16 cellular contexts compared by ENCODE assay signal in genomic region chr16:24318670-24319069, GRCh38.
DNase-seq lines count a peak whose midpoint lies in the region; ATAC-seq, FAIRE-seq and TF ChIP-seq lines count a peak whose summit lies in the region.
"Had no signal": no experiment of that assay in that cellular context is flagged by ENCODE, and none has a peak within 500 bp of the region (broad histone marks: within the 10 kb centered on the region; RNA-seq: fewer than 3 reads in every experiment).

No MANE protein-coding gene starts in this region.

- H2BK20ac ChIP-seq in H1 (ENCODE audit: low read length) = peak overlapping the region; percentile 97; the same call in 1 of the 2 replicates

- H3K79me1 ChIP-seq in H1 (ENCODE audit: low read depth, low read length) = no peaks in the 10 kb centered on the region

- peak overlapping the region; percentile 97 for H2BK12ac ChIP-seq in H1 (ENCODE audit: low read depth, low read length)

- peak overlapping the region; percentile 81; the same call in 1 of the 2 replicates for H2BK5ac ChIP-seq in H1 (ENCODE audit: low read depth, low read length)

- H2AK5ac ChIP-seq in H1 (ENCODE audit: low read depth, low read length) = 0 out of 2 replicates have a peak overlapping the region, but pooled peaks have one; percentile 92

- FAIRE-seq in H1 (lab: Jason Lieb, UNC) = peak; percentile 96
- FAIRE-seq: GM12878, GM18507 had no signal

- no peak overlapping the region for H3K9ac ChIP-seq in HCT116 (ENCODE audit: low read length)
- H3K9ac ChIP-seq in H1 (replicated peaks in 1 of 4; ENCODE audit: extremely low read depth in 1 of 4, low read depth in 3 of 4, low read length in 3 of 4) = no peak overlapping the region
- H3K9ac ChIP-seq: BLaER1 treated with 17β-estradiol and CSF1 and Interleukin-3, amounts not matched to agents 10 nM and 100 nM; KMS-11 had no signal

- peak overlapping the region; percentile 24 for H3K4ac ChIP-seq in H1 (replicated peaks; ENCODE audit: insufficient read length, low read depth, low read length)

- H3K23ac ChIP-seq in H1 (ENCODE audit: insufficient read length) = no peak overlapping the region

- TF ChIP-seq RAD21 in HCT116 (IDR thresholded peaks at IDR 0.05; ENCODE audit: low read depth) (no peak), H1 (IDR thresholded peaks at IDR 0.05 in 1 of 2, conservative IDR thresholded peaks at IDR 0.05 in 1 of 2; ENCODE audit: low read depth in 2 of 2, low read length in 2 of 2) (peak; percentile 75 to 81)

- 36% methylated on average over 1 of the region's 1 CpG; no CpG with 5 or more reads in 1 of the 2 experiments for WGBS in H1 (ENCODE audit: extremely low coverage in 1 of 2, insufficient coverage in 1 of 2, insufficient read length in 1 of 2, insufficient replicate concordance in 2 of 2, low coverage in 1 of 2, low lambda C conversion rate in 2 of 2, missing lambda C conversion rate in 1 of 2), 2 experiments
- WGBS in right lobe of liver (ENCODE audit: insufficient coverage, low coverage, low lambda C conversion rate, missing lambda C conversion rate) = 21% methylated on average over 1 of the region's 1 CpG

- DNase-seq in GM12865 (ENCODE audit: low read depth) = peak; percentile 7
- no peak for DNase-seq in HCT116 (ENCODE audit: low read depth, low spot score)
- peak; percentile 15 to 60 for DNase-seq in H1 (ENCODE audit: low read depth in 1 of 2, low spot score in 2 of 2)
- no peak for DNase-seq in AG08395 (ENCODE audit: low spot score)
- no peak for DNase-seq in D341Med (ENCODE audit: low spot score)
- no peak for DNase-seq in Ammon's horn (ENCODE audit: low spot score)
- no peak for DNase-seq in right lobe of liver
- DNase-seq: HFFc6, NCI-H1092, NCI-H1694 treated with DMSO at 0.1 percent for 48 hours, NCI-H345 had no signal

- no peaks in the 10 kb centered on the region for H4K20me1 ChIP-seq in HCT116 (ENCODE audit: insufficient read depth)
- no peaks in the 10 kb centered on the region for H4K20me1 ChIP-seq in H1 (replicated peaks in 1 of 2; ENCODE audit: control insufficient read depth in 1 of 2, insufficient read depth in 2 of 2, low read length in 2 of 2)
- H4K20me1 ChIP-seq: BLaER1 treated with 17β-estradiol and CSF1 and Interleukin-3, amounts not matched to agents 10 nM and 100 nM had no signal

- H3K4me1 ChIP-seq in HCT116 (ENCODE audit: control insufficient read depth in 1 of 2, insufficient read depth in 2 of 2, low read length in 2 of 2) (no peaks in the 10 kb centered on the region), H1 (replicated peaks in 1 of 4; ENCODE audit: control insufficient read depth in 3 of 4, insufficient read depth in 4 of 4, low read length in 3 of 4) (peaks cover 0 to 10% (median 3%) of the 10 kb centered on the region in 4 experiments; a peak in 3 of 7 replicates), right lobe of liver (no peaks in the 10 kb centered on the region)
- H3K4me1 ChIP-seq: BLaER1 treated with 17β-estradiol and CSF1 and Interleukin-3, amounts not matched to agents 10 nM and 100 nM; SJSA1 had no signal

- no peak overlapping the region for H4K91ac ChIP-seq in H1 (replicated peaks; ENCODE audit: insufficient read length, low read length)

- H3K23me2 ChIP-seq in H1 (ENCODE audit: low read depth, low read length) = no peaks in the 10 kb centered on the region

- no peaks in the 10 kb centered on the region for H3K9me2 ChIP-seq in HCT116 (ENCODE audit: insufficient read depth)

- H3K9me3 ChIP-seq in HCT116 (ENCODE audit: control insufficient read depth in 1 of 2, insufficient read depth in 1 of 2, low read depth in 1 of 2, low read length in 2 of 2) = no peaks in the 10 kb centered on the region
- H3K9me3 ChIP-seq in H1 (ENCODE audit: insufficient read depth in 2 of 2, low read depth in 1 of 2, low read length in 1 of 2) = no peaks in the 10 kb centered on the region
- H3K9me3 ChIP-seq in right lobe of liver = no peaks in the 10 kb centered on the region
- H3K9me3 ChIP-seq: BLaER1 treated with 17β-estradiol and CSF1 and Interleukin-3, amounts not matched to agents 10 nM and 100 nM; SJSA1 had no signal

- no TSS peak for BruUV-seq in HCT116 (replicated peaks; lab: Mats Ljungman, UMichigan)

- no peak overlapping the region for H4K8ac ChIP-seq in H1 (ENCODE audit: extremely low read depth, insufficient read depth, low read length)

- RAD21 ChIA-PET in HCT116 (lab: Charles Lee; ENCODE audit: low non-redundant PET in 1 of 2, low total read pairs in 2 of 2, uncharacterized antibody in 2 of 2, unreplicated experiment in 2 of 2) = no interaction called here

- H3K18ac ChIP-seq in H1 (ENCODE audit: extremely low read depth, low read length) = no peak overlapping the region

- TF ChIP-seq EP300 in H1 (IDR thresholded peaks at IDR 0.05; ENCODE audit: borderline replicate concordance in 1 of 2, low read depth in 2 of 2, low read length in 2 of 2) = no peak

- no peaks in the 10 kb centered on the region for H3K36me3 ChIP-seq in HCT116 (ENCODE audit: control insufficient read depth in 1 of 2, insufficient read depth in 2 of 2, low read length in 2 of 2)
- H3K36me3 ChIP-seq in H1 (ENCODE audit: control insufficient read depth in 2 of 4, insufficient read depth in 4 of 4, low read length in 3 of 4) = no peaks in the 10 kb centered on the region
- H3K36me3 ChIP-seq in right lobe of liver = no peaks in the 10 kb centered on the region
- H3K36me3 ChIP-seq: BLaER1 treated with 17β-estradiol and CSF1 and Interleukin-3, amounts not matched to agents 10 nM and 100 nM; SJSA1 had no signal

- H3K27me3 ChIP-seq in HCT116 (ENCODE audit: insufficient read depth, low read length) = peaks cover 66% of the 10 kb centered on the region
- no peaks in the 10 kb centered on the region for H3K27me3 ChIP-seq in H1 (replicated peaks in 1 of 4; ENCODE audit: control insufficient read depth in 3 of 4, extremely low read depth in 1 of 4, insufficient read depth in 3 of 4, low read length in 3 of 4)
- no peaks in the 10 kb centered on the region for H3K27me3 ChIP-seq in right lobe of liver
- H3K27me3 ChIP-seq: BLaER1 treated with 17β-estradiol and CSF1 and Interleukin-3, amounts not matched to agents 10 nM and 100 nM; SJSA1 had no signal

- TF ChIP-seq CTCF in GM12865 (IDR thresholded peaks at IDR 0.05; ENCODE audit: insufficient read depth, low read depth, low read length, missing control alignments) (peak; percentile 7), HCT116 (IDR thresholded peaks at IDR 0.05 in 2 of 3, conservative IDR thresholded peaks at IDR 0.05 in 1 of 3; ENCODE audit: borderline replicate concordance in 1 of 3, insufficient read depth in 1 of 3, low read depth in 2 of 3, low read length in 2 of 3) (0 out of 6 replicates have a peak, but pooled peaks of 2 of the 3 experiments have one; percentile 7 to 12), H1 (IDR thresholded peaks at IDR 0.05; ENCODE audit: control extremely low read depth in 1 of 3, insufficient read depth in 1 of 3, low read depth in 1 of 3, low read length in 3 of 3) (peak; percentile 67 to 85 (median 75)), right lobe of liver (IDR thresholded peaks at IDR 0.05) (no peak)

- ATAC-seq in HCT116 (no peak), right lobe of liver (no peak)
- ATAC-seq: GM12878 had no signal

- POLR2A ChIA-PET in HCT116 (lab: Charles Lee) = no interaction called here
- POLR2A ChIA-PET in H1 (lab: Charles Lee; ENCODE audit: partially characterized antibody) = no interaction called here

- no peak overlapping the region for H2BK15ac ChIP-seq in H1 (ENCODE audit: low read length)

- no peak overlapping the region for H2BK120ac ChIP-seq in H1 (replicated peaks; ENCODE audit: low read depth, low read length)

- H3K79me2 ChIP-seq in HCT116 (ENCODE audit: insufficient read depth, low read length) = no peaks in the 10 kb centered on the region
- no peaks in the 10 kb centered on the region for H3K79me2 ChIP-seq in H1 (ENCODE audit: control insufficient read depth in 1 of 2, insufficient read depth in 2 of 2, low read length in 2 of 2)

- CTCF ChIA-PET in HCT116 (lab: Charles Lee) = no interaction called here
- CTCF ChIA-PET in H1 (lab: Charles Lee; ENCODE audit: partially characterized antibody) = interaction anchor here (0.6 to 2.1 kb wide), 20 partner anchors 9 to 274 kb away, joined by 3 to 12 read pairs (median 4); partner anchors contain the start of gene CACNG3

- H3K14ac ChIP-seq in H1 (ENCODE audit: insufficient read length) = no peak overlapping the region

- H2AFZ ChIP-seq in HCT116 (ENCODE audit: low read depth, low read length, poor library complexity, severe bottlenecking) = no peak overlapping the region
- H2AFZ ChIP-seq in H1 (ENCODE audit: low read length) = no peak overlapping the region

- H3K27ac ChIP-seq in HCT116 (ENCODE audit: low read depth, low read length) (no peak overlapping the region), H1 (ENCODE audit: low read depth, low read length) (no peak overlapping the region), right lobe of liver (no peak overlapping the region)
- H3K27ac ChIP-seq: BLaER1 treated with 17β-estradiol and CSF1 and Interleukin-3, amounts not matched to agents 10 nM and 100 nM; KMS-11; SJSA1 had no signal

- H4K5ac ChIP-seq in H1 (ENCODE audit: insufficient read length, low read depth, low read length) = no peak overlapping the region

- intact Hi-C loops in HCT116 (cut with micrococcal nuclease) = no loop called here
- intact Hi-C loops in right lobe of liver (cut with DNase I) = no loop called here

- H3K4me3 ChIP-seq in GM12865 (ENCODE audit: low read depth, low read length) (no peak overlapping the region), HCT116 (replicated peaks in 1 of 2; ENCODE audit: low read depth in 1 of 2, low read length in 2 of 2) (no peak overlapping the region), H1 (ENCODE audit: extremely low read depth in 1 of 4, insufficient read depth in 2 of 4, low read depth in 3 of 4, low read length in 4 of 4) (no peak overlapping the region), right lobe of liver (no peak overlapping the region)
- H3K4me3 ChIP-seq: BLaER1 treated with 17β-estradiol and CSF1 and Interleukin-3, amounts not matched to agents 10 nM and 100 nM; GM12878; SJSA1 had no signal

- H3K56ac ChIP-seq in H1 (replicated peaks; ENCODE audit: insufficient read length, low read depth, low read length) = no peak overlapping the region

- no peak for TF ChIP-seq POLR2A in HCT116 (IDR thresholded peaks at IDR 0.05; ENCODE audit: borderline replicate concordance, extremely low read depth, insufficient read depth, insufficient read length)
- no peak for TF ChIP-seq POLR2A in H1 (IDR thresholded peaks at IDR 0.05; ENCODE audit: control extremely low read depth in 1 of 2, low read depth in 2 of 2, low read length in 2 of 2)
- no peak for TF ChIP-seq POLR2A in right lobe of liver (IDR thresholded peaks at IDR 0.05)

- H3K4me2 ChIP-seq in HCT116 (ENCODE audit: low read length) = no peak overlapping the region
- no peak overlapping the region for H3K4me2 ChIP-seq in H1 (ENCODE audit: insufficient read depth in 1 of 2, low read depth in 2 of 2, low read length in 2 of 2)
- H3K4me2 ChIP-seq: BLaER1 treated with 17β-estradiol and CSF1 and Interleukin-3, amounts not matched to agents 10 nM and 100 nM; KMS-11 had no signal

TF ChIP-seq in HCT116, 20 proteins besides CTCF, POLR2A, EP300 and RAD21:
- TF ChIP-seq JUND (IDR thresholded peaks at IDR 0.05) (no peak), ZNF274 (IDR thresholded peaks at IDR 0.05; ENCODE audit: low read depth, low read length) (no peak)

TF ChIP-seq in H1, 55 proteins besides CTCF, POLR2A, EP300 and RAD21 (continues in another document):
- TF ChIP-seq EGR1 (IDR thresholded peaks at IDR 0.05; ENCODE audit: borderline replicate concordance, low read depth, low read length) = no peak
- TF ChIP-seq KDM5A (IDR thresholded peaks at IDR 0.05; ENCODE audit: low read length) = no peak

Comparison
In these comparisons a context has a peak if more than half of its experiments do, and no peak if none do; other contexts are left out.
1. DNase-seq: peak in GM12865 (single experiment) and H1 (2 of 2); none in HCT116 (single experiment), AG08395 (single experiment), D341Med (single experiment), Ammon's horn (single experiment) and right lobe of liver (0 of 3).
2. CTCF ChIP-seq: peak in GM12865 (single experiment), HCT116 (2 of 3) and H1 (3 of 3); none in right lobe of liver (0 of 4).